ENCODE assay signal across 20 cellular contexts in the genomic region with DNA sequence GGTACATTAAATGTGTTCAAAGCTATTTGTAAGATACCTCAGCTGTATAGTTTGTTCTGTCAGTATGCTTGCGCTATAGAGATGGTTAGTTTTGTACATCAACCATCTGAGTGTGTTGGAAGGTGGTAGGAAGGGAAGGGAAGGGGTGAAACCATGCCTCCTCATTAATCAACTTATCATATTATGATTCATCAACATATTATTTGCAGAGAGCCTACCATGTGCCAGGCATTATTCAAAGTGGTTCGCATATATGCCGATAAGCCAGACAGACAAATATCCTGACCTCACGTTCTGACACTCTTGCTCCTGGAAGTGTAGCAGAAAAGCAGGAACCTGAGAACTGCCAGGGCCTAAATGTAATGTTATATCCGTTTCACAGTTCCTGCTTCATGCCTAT.
"Had no signal": no experiment of that assay in that cellular context is flagged by ENCODE, and none has a peak within 500 bp of the region (broad histone marks: within the 10 kb centered on the region; RNA-seq: fewer than 3 reads in every experiment).

No MANE protein-coding gene starts in this region.

- H3K4me1 ChIP-seq: ascending aorta, sigmoid colon, testis, upper lobe of right lung had no signal

- FAIRE-seq: endothelial cell of umbilical vein had no signal

- H3K9me3 Mint-ChIP-seq: stimulated activated naive CD8-positive, alpha-beta T cell treated with anti-CD3 and anti-CD28 coated beads, Interleukin-15, Interleukin-2, amounts not matched to agents 100 ng/mL and 50 ng/mL, for 24 hours had no signal

- H3K4me3 Mint-ChIP-seq: activated naive CD8-positive, alpha-beta T cell; naive thymus-derived CD8-positive, alpha-beta T cell; stimulated activated naive CD8-positive, alpha-beta T cell treated with anti-CD3 and anti-CD28 coated beads, Interleukin-15, Interleukin-2, amounts not matched to agents 100 ng/mL and 50 ng/mL, for 24 hours had no signal

- ATAC-seq: left colon; naive thymus-derived CD8-positive, alpha-beta T cell; upper lobe of right lung had no signal

- H3K27ac ChIP-seq: ascending aorta, coronary artery, sigmoid colon, testis, upper lobe of right lung had no signal

- H3K9me3 ChIP-seq: testis, upper lobe of right lung had no signal

- H3K4me3 ChIP-seq: ascending aorta, coronary artery, lung, sigmoid colon, testis, upper lobe of right lung had no signal

- H3K36me3 Mint-ChIP-seq: activated naive CD8-positive, alpha-beta T cell had no signal

- H3K36me3 ChIP-seq: ascending aorta, sigmoid colon, upper lobe of right lung had no signal

- H3K4me1 Mint-ChIP-seq: naive thymus-derived CD8-positive, alpha-beta T cell had no signal

- H3K27me3 ChIP-seq: ascending aorta, sigmoid colon, testis, upper lobe of right lung had no signal

- DNase-seq: activated CD4-positive, alpha-beta T cell treated with anti-CD3 and anti-CD28 coated beads, Interleukin-2, amount 50 U/mL, for 48 hours; activated CD4-positive, CD25-positive, alpha-beta regulatory T cell treated with anti-CD3 and anti-CD28 coated beads, Interleukin-2, amount 50 U/mL, for 72 hours; activated gamma-delta T cell; activated T-cell treated with anti-CD3 and anti-CD28 coated beads, Interleukin-2, amount 50 U/mL, for 48 hours; effector CD4-positive, alpha-beta T cell; glutamatergic neuron; left colon; naive thymus-derived CD8-positive, alpha-beta T cell; occipital lobe; sigmoid colon; stimulated activated CD4-positive, alpha-beta T cell treated with anti-CD3 and anti-CD28 coated beads, Interleukin-12 subunit alpha, Interleukin-12 subunit beta, amount 100 ng/mL, for 4 hours; stimulated activated CD4-positive, alpha-beta T cell treated with anti-CD3 and anti-CD28 coated beads, Interleukin-2, amount 100 ng/mL, for 48 hours; testis; upper lobe of right lung had no signal

- H3K27ac Mint-ChIP-seq: activated naive CD8-positive, alpha-beta T cell; naive thymus-derived CD8-positive, alpha-beta T cell; stimulated activated naive CD8-positive, alpha-beta T cell treated with anti-CD3 and anti-CD28 coated beads, Interleukin-15, Interleukin-2, amounts not matched to agents 100 ng/mL and 50 ng/mL, for 24 hours had no signal
